4 cellular contexts compared by ENCODE assay signal in genomic region chrX:73882260-73882659, GRCh38. TPM values are rescaled to one million over a fixed set of nuclear protein-coding genes. Genes with fewer than 3 reads are reported as not detected.
"Had no signal": no experiment of that assay in that cellular context is flagged by ENCODE, and none has a peak within 500 bp of the region (broad histone marks: within the 10 kb centered on the region; RNA-seq: fewer than 3 reads in every experiment).

No MANE protein-coding gene starts in this region.

RNA-seq across cellular contexts. Expression of gene XIST, which starts 29.7 kb away (rescaled TPM):
- total RNA-seq: hepatocyte, kidney epithelial cell, lung microvascular endothelial cell, myocyte had no signal
